ENCODE assay signal across 1 cellular context in the genomic region with DNA sequence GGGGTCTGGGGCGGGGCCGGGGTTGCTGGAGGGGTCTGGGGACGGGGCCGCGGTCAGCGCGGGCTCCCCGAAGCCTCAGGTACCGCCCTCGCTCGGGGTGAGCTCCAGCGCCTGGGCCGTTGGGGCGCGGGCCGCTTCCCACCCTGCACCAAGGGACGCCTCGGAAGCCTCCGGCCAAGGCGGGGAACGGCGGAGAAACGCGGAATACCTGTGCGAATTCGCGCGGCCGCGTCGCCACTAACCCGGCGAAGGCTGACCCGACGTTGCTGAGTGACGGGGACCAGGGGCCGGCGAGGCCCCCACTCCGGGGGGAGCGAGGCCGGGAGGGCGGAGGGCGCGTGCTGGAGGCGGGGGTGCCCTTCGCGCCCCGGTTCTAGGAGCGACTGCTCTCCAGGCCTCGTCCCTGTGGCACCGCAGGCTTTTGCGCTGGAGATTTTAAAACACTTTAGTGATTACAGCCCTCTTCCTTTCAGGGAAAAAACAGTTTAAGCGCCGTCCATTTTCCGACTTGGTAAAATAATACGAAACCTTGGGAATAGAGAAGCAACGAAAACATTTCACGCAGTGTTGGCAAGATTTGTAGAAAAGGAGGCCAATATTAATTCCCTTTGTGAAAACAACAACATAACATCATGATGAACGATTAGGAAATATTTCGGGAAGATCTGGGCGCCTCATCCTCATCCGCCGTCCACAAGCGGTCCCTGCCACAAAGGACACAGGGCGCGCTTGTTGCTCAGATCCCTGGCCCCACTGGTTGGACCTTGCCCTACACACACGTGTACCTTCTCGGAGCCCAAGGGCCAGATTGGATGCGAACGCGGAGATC.
TF ChIP-seq lines count a peak whose summit lies in the region.

No MANE protein-coding gene starts in this region.

TF ChIP-seq in HepG2, 621 proteins besides CTCF, POLR2A, EP300 and RAD21 (continued from another document and continues in another):
- no peak for TF ChIP-seq NFAT5 (CRISPR knock-in tag; IDR thresholded peaks at IDR 0.05)
- TF ChIP-seq BRD4 (CRISPR knock-in tag; IDR thresholded peaks at IDR 0.05), result no peak
- no peak for TF ChIP-seq MIER2 (CRISPR knock-in tag; IDR thresholded peaks at IDR 0.05)
- TF ChIP-seq ERF (CRISPR knock-in tag; IDR thresholded peaks at IDR 0.05), result peak; percentile 92
- TF ChIP-seq, protein P1, sequence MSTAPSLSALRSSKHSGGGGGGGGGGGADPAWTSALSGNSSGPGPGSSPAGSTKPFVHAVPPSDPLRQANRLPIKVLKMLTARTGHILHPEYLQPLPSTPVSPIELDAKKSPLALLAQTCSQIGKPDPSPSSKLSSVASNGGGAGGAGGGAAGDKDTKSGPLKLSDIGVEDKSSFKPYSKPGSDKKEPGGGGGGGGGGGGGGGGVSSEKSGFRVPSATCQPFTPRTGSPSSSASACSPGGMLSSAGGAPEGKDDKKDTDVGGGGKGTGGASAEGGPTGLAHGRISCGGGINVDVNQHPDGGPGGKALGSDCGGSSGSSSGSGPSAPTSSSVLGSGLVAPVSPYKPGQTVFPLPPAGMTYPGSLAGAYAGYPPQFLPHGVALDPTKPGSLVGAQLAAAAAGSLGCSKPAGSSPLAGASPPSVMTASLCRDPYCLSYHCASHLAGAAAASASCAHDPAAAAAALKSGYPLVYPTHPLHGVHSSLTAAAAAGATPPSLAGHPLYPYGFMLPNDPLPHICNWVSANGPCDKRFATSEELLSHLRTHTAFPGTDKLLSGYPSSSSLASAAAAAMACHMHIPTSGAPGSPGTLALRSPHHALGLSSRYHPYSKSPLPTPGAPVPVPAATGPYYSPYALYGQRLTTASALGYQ (CRISPR knock-in tag; IDR thresholded peaks at IDR 0.05), result peak; percentile 59; the same call in 1 of the 2 replicates
- TF ChIP-seq RAD51 (IDR thresholded peaks at IDR 0.05; ENCODE audit: borderline replicate concordance), result no peak
- TF ChIP-seq NFE2L2 (IDR thresholded peaks at IDR 0.05; ENCODE audit: low read length), result no peak
- TF ChIP-seq MAZ (IDR thresholded peaks at IDR 0.05; ENCODE audit: borderline replicate concordance, low read depth, low read length), result peak; percentile 69
- peak; percentile 68; the same call in 1 of the 2 replicates for TF ChIP-seq MAZ (CRISPR knock-in tag; IDR thresholded peaks at IDR 0.05; ENCODE audit: low read depth)
- TF ChIP-seq CHD4 (IDR thresholded peaks at IDR 0.05; ENCODE audit: borderline replicate concordance, low read length), result no peak; the same call in 1 of the 2 replicates
- no peak for TF ChIP-seq MLLT10 (CRISPR knock-in tag; IDR thresholded peaks at IDR 0.05)
- TF ChIP-seq ZNF34 (CRISPR knock-in tag; IDR thresholded peaks at IDR 0.05; ENCODE audit: borderline replicate concordance), result 0 out of 2 replicates have a peak, but pooled peaks have one; percentile 61
- TF ChIP-seq ZNF629 (CRISPR knock-in tag; conservative IDR thresholded peaks at IDR 0.05), result peak; percentile 56
- TF ChIP-seq HNRNPH1 (optimal IDR thresholded peaks at IDR 0.05; ENCODE audit: low read depth, low read length), result no peak
- TF ChIP-seq TGIF2 (CRISPR knock-in tag; IDR thresholded peaks at IDR 0.05), result no peak
- TF ChIP-seq, protein P2, sequence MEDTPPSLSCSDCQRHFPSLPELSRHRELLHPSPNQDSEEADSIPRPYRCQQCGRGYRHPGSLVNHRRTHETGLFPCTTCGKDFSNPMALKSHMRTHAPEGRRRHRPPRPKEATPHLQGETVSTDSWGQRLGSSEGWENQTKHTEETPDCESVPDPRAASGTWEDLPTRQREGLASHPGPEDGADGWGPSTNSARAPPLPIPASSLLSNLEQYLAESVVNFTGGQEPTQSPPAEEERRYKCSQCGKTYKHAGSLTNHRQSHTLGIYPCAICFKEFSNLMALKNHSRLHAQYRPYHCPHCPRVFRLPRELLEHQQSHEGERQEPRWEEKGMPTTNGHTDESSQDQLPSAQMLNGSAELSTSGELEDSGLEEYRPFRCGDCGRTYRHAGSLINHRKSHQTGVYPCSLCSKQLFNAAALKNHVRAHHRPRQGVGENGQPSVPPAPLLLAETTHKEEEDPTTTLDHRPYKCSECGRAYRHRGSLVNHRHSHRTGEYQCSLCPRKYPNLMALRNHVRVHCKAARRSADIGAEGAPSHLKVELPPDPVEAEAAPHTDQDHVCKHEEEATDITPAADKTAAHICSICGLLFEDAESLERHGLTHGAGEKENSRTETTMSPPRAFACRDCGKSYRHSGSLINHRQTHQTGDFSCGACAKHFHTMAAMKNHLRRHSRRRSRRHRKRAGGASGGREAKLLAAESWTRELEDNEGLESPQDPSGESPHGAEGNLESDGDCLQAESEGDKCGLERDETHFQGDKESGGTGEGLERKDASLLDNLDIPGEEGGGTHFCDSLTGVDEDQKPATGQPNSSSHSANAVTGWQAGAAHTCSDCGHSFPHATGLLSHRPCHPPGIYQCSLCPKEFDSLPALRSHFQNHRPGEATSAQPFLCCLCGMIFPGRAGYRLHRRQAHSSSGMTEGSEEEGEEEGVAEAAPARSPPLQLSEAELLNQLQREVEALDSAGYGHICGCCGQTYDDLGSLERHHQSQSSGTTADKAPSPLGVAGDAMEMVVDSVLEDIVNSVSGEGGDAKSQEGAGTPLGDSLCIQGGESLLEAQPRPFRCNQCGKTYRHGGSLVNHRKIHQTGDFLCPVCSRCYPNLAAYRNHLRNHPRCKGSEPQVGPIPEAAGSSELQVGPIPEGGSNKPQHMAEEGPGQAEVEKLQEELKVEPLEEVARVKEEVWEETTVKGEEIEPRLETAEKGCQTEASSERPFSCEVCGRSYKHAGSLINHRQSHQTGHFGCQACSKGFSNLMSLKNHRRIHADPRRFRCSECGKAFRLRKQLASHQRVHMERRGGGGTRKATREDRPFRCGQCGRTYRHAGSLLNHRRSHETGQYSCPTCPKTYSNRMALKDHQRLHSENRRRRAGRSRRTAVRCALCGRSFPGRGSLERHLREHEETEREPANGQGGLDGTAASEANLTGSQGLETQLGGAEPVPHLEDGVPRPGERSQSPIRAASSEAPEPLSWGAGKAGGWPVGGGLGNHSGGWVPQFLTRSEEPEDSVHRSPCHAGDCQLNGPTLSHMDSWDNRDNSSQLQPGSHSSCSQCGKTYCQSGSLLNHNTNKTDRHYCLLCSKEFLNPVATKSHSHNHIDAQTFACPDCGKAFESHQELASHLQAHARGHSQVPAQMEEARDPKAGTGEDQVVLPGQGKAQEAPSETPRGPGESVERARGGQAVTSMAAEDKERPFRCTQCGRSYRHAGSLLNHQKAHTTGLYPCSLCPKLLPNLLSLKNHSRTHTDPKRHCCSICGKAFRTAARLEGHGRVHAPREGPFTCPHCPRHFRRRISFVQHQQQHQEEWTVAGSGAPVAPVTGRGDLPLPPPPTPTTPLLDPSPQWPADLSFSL (CRISPR knock-in tag; IDR thresholded peaks at IDR 0.05), result no peak
- TF ChIP-seq ETV5 (CRISPR knock-in tag; IDR thresholded peaks at IDR 0.05; ENCODE audit: borderline replicate concordance), result no peak
- TF ChIP-seq ZNF660 (CRISPR knock-in tag; IDR thresholded peaks at IDR 0.05; ENCODE audit: borderline replicate concordance, low read depth), result no peak
- no peak for TF ChIP-seq XBP1 (CRISPR knock-in tag; IDR thresholded peaks at IDR 0.05)
- TF ChIP-seq ZNF549 (CRISPR knock-in tag; IDR thresholded peaks at IDR 0.05), result no peak
- peak; percentile 80 for TF ChIP-seq TFDP2 (CRISPR knock-in tag; IDR thresholded peaks at IDR 0.05)
- TF ChIP-seq SIX4 (CRISPR knock-in tag; IDR thresholded peaks at IDR 0.05), result peak; percentile 65
- TF ChIP-seq, protein P3, sequence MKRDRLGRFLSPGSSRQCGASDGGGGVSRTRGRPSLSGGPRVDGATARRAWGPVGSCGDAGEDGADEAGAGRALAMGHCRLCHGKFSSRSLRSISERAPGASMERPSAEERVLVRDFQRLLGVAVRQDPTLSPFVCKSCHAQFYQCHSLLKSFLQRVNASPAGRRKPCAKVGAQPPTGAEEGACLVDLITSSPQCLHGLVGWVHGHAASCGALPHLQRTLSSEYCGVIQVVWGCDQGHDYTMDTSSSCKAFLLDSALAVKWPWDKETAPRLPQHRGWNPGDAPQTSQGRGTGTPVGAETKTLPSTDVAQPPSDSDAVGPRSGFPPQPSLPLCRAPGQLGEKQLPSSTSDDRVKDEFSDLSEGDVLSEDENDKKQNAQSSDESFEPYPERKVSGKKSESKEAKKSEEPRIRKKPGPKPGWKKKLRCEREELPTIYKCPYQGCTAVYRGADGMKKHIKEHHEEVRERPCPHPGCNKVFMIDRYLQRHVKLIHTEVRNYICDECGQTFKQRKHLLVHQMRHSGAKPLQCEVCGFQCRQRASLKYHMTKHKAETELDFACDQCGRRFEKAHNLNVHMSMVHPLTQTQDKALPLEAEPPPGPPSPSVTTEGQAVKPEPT (CRISPR knock-in tag; IDR thresholded peaks at IDR 0.05; ENCODE audit: low read depth), result peak; percentile 75; the same call in 1 of the 2 replicates
- TF ChIP-seq FOXM1 (CRISPR knock-in tag; IDR thresholded peaks at IDR 0.05), result no peak
- TF ChIP-seq ELF1 (CRISPR knock-in tag; IDR thresholded peaks at IDR 0.05), result peak; percentile 63; the same call in 1 of the 2 replicates
- TF ChIP-seq, protein P4, sequence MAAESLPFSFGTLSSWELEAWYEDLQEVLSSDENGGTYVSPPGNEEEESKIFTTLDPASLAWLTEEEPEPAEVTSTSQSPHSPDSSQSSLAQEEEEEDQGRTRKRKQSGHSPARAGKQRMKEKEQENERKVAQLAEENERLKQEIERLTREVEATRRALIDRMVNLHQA (CRISPR knock-in tag; IDR thresholded peaks at IDR 0.05), result no peak
- no peak for TF ChIP-seq ZNF850 (CRISPR knock-in tag; conservative IDR thresholded peaks at IDR 0.05)
- peak; percentile 89 for TF ChIP-seq MIER3 (CRISPR knock-in tag; IDR thresholded peaks at IDR 0.05; ENCODE audit: borderline replicate concordance)
- no peak for TF ChIP-seq DZIP1 (CRISPR knock-in tag; IDR thresholded peaks at IDR 0.05)
- TF ChIP-seq ZNF431 (CRISPR knock-in tag; IDR thresholded peaks at IDR 0.05; ENCODE audit: borderline replicate concordance, low read depth), result peak; percentile 75; the same call in 1 of the 2 replicates
- TF ChIP-seq KLF16 (CRISPR knock-in tag; IDR thresholded peaks at IDR 0.05), result peak in 1 of 2 experiments; percentile 91; a peak in 2 of 4 replicates
- no peak for TF ChIP-seq LCORL (IDR thresholded peaks at IDR 0.05)
- peak; percentile 76; the same call in 1 of the 2 replicates for TF ChIP-seq LCORL (CRISPR knock-in tag; IDR thresholded peaks at IDR 0.05)
- peak; percentile 90 for TF ChIP-seq FOXJ3 (CRISPR knock-in tag; IDR thresholded peaks at IDR 0.05; ENCODE audit: borderline replicate concordance)
- no peak for TF ChIP-seq ZNF3 (CRISPR knock-in tag; IDR thresholded peaks at IDR 0.05)
- TF ChIP-seq NCOA2 (CRISPR knock-in tag; IDR thresholded peaks at IDR 0.05), result peak; percentile 78
- no peak for TF ChIP-seq ATM (IDR thresholded peaks at IDR 0.05; ENCODE audit: borderline replicate concordance)
- TF ChIP-seq YY1 (IDR thresholded peaks at IDR 0.05; ENCODE audit: insufficient read depth, insufficient replicate concordance, low read depth, low read length), result peak; percentile 45
- TF ChIP-seq SIX1 (CRISPR knock-in tag; IDR thresholded peaks at IDR 0.05; ENCODE audit: borderline replicate concordance), result peak; percentile 43; the same call in 1 of the 2 replicates
